ENCODE assay signal across 14 cellular contexts in genomic region chr17:78719630-78720298, GRCh38.
DNase-seq lines count a peak whose midpoint lies in the region; ATAC-seq and TF ChIP-seq lines count a peak whose summit lies in the region.
"Had no signal": no experiment of that assay in that cellular context is flagged by ENCODE, and none has a peak within 500 bp of the region (broad histone marks: within the 10 kb centered on the region; RNA-seq: fewer than 3 reads in every experiment).

No MANE protein-coding gene starts in this region.

- no peak for TF ChIP-seq CTCF in activated B cell treated with CpG ODN at 0.5 μM for 24 hours (IDR thresholded peaks at IDR 0.05)

- no peak for DNase-seq in CD8-positive, alpha-beta memory T cell
- no peak for DNase-seq in activated B cell treated with CpG ODN at 0.5 μM for 24 hours
- no peak for DNase-seq in immature natural killer cell
- DNase-seq in MG63 = no peak
- no peak for DNase-seq in iPS-NIHi11 (ENCODE audit: low spot score)
- no peak for DNase-seq in Ammon's horn (ENCODE audit: low spot score)
- no peak for DNase-seq in A172 (ENCODE audit: low spot score)
- DNase-seq: amniotic stem cell, NCI-H1092 treated with DMSO at 0.1 percent for 48 hours, WERI-Rb-1 had no signal

- H3K4me3 ChIP-seq in BLaER1 = no peak overlapping the region
- H3K4me3 ChIP-seq in CD8-positive, alpha-beta memory T cell (ENCODE audit: low read length) = no peak overlapping the region
- H3K4me3 ChIP-seq in MG63 = no peak overlapping the region
- H3K4me3 ChIP-seq: suprapubic skin had no signal

- peaks cover 100% of the 10 kb centered on the region for H3K4me1 ChIP-seq in BLaER1
- peaks cover 100% of the 10 kb centered on the region for H3K4me1 ChIP-seq in CD8-positive, alpha-beta memory T cell (ENCODE audit: insufficient read depth, low read length)

- CTCF ChIA-PET in CD8-positive, alpha-beta memory T cell (lab: Charles Lee) = interaction anchor here (1.4 kb wide), 1 partner anchor 11 kb away, joined by 3 read pairs; no protein-coding TSS in a partner anchor
- CTCF ChIA-PET in activated B cell treated with CpG ODN at 0.5 μM for 24 hours (lab: Charles Lee) = interaction anchor here (1.0 to 3.2 kb wide), 3 partner anchors 11 to 17 kb away, joined by 3 to 42 read pairs (median 3); no protein-coding TSS in a partner anchor

- peak overlapping the region; percentile 66 to 89 (median 83) for H3K27ac Mint-ChIP-seq in CD8-positive, alpha-beta memory T cell
- H3K27ac Mint-ChIP-seq in activated B cell treated with CpG ODN at 0.5 μM for 24 hours (peak overlapping the region; percentile 78), immature natural killer cell (peak overlapping the region; percentile 84 to 92 (median 88))
- H3K27ac Mint-ChIP-seq: dendritic cell treated with granulocyte-macrophage colony-stimulating factor and Interleukin-4, amounts not matched to agents 40 ng/mL and 50 ng/mL, for 4 days had no signal

- H3K36me3 Mint-ChIP-seq in CD8-positive, alpha-beta memory T cell = peaks cover 0 to 34% (median 6%) of the 10 kb centered on the region in 3 donors
- H3K36me3 Mint-ChIP-seq in activated B cell treated with CpG ODN at 0.5 μM for 24 hours (ENCODE audit: low read depth) = peaks cover 29% of the 10 kb centered on the region
- peaks cover 0 to 4% (median 0%) of the 10 kb centered on the region in 3 donors for H3K36me3 Mint-ChIP-seq in immature natural killer cell

- ATAC-seq in activated B cell treated with CpG ODN at 0.5 μM for 24 hours (ENCODE audit: low read depth) = no peak
- ATAC-seq: Right ventricle myocardium inferior had no signal

- no peaks in the 10 kb centered on the region for H3K9me3 Mint-ChIP-seq in CD8-positive, alpha-beta memory T cell
- H3K9me3 Mint-ChIP-seq in activated B cell treated with CpG ODN at 0.5 μM for 24 hours (no peaks in the 10 kb centered on the region), immature natural killer cell (no peaks in the 10 kb centered on the region)
- H3K9me3 Mint-ChIP-seq: dendritic cell treated with granulocyte-macrophage colony-stimulating factor and Interleukin-4, amounts not matched to agents 40 ng/mL and 50 ng/mL, for 4 days had no signal

- H3K4me3 Mint-ChIP-seq in CD8-positive, alpha-beta memory T cell = peak overlapping the region; percentile 40 to 77 (median 68)
- H3K4me3 Mint-ChIP-seq in activated B cell treated with CpG ODN at 0.5 μM for 24 hours (peak overlapping the region; percentile 65), immature natural killer cell (peak overlapping the region; percentile 47 to 77 (median 67))
- H3K4me3 Mint-ChIP-seq: dendritic cell treated with granulocyte-macrophage colony-stimulating factor and Interleukin-4, amounts not matched to agents 40 ng/mL and 50 ng/mL, for 4 days had no signal

- H3K27ac ChIP-seq in BLaER1 = no peak overlapping the region
- H3K27ac ChIP-seq in CD8-positive, alpha-beta memory T cell (ENCODE audit: low read depth, low read length) = no peak overlapping the region
- H3K27ac ChIP-seq: suprapubic skin, WERI-Rb-1 had no signal

- H3K27me3 Mint-ChIP-seq in CD8-positive, alpha-beta memory T cell = no peaks in the 10 kb centered on the region
- H3K27me3 Mint-ChIP-seq in activated B cell treated with CpG ODN at 0.5 μM for 24 hours = no peaks in the 10 kb centered on the region
- H3K27me3 Mint-ChIP-seq in immature natural killer cell (ENCODE audit: low read depth in 3 of 3) = peaks cover 6 to 19% (median 7%) of the 10 kb centered on the region in 3 donors
- H3K27me3 Mint-ChIP-seq: dendritic cell treated with granulocyte-macrophage colony-stimulating factor and Interleukin-4, amounts not matched to agents 40 ng/mL and 50 ng/mL, for 4 days had no signal

- peaks cover 91 to 100% (median 96%) of the 10 kb centered on the region in 3 donors for H3K4me1 Mint-ChIP-seq in CD8-positive, alpha-beta memory T cell
- peaks cover 99% of the 10 kb centered on the region for H3K4me1 Mint-ChIP-seq in activated B cell treated with CpG ODN at 0.5 μM for 24 hours
- peaks cover 96 to 99% of the 10 kb centered on the region in 2 donors for H3K4me1 Mint-ChIP-seq in immature natural killer cell

- intact Hi-C loops in activated B cell treated with CpG ODN at 0.5 μM for 24 hours (cut with micrococcal nuclease) = no loop called here

- H3K9me3 ChIP-seq in BLaER1 (no peaks in the 10 kb centered on the region), MG63 (no peaks in the 10 kb centered on the region)
- H3K9me3 ChIP-seq in CD8-positive, alpha-beta memory T cell (ENCODE audit: low read length) = no peaks in the 10 kb centered on the region
- H3K9me3 ChIP-seq: suprapubic skin had no signal

- H3K9ac ChIP-seq in BLaER1 = no peak overlapping the region; the same call in 1 of the 2 replicates

- peaks cover 21% of the 10 kb centered on the region for H4K20me1 ChIP-seq in BLaER1

- H3K27me3 ChIP-seq in BLaER1 (no peaks in the 10 kb centered on the region), MG63 (no peaks in the 10 kb centered on the region; the same call in 1 of the 2 replicates)
- no peaks in the 10 kb centered on the region for H3K27me3 ChIP-seq in CD8-positive, alpha-beta memory T cell (ENCODE audit: insufficient read depth, low read length, poor library complexity, severe bottlenecking)
- H3K27me3 ChIP-seq: suprapubic skin had no signal

- H3K4me2 ChIP-seq in BLaER1 = peak overlapping the region; percentile 96

- no peaks in the 10 kb centered on the region for H3K36me3 ChIP-seq in BLaER1
- H3K36me3 ChIP-seq in CD8-positive, alpha-beta memory T cell (ENCODE audit: insufficient read depth, low read length) = no peaks in the 10 kb centered on the region
- no peaks in the 10 kb centered on the region for H3K36me3 ChIP-seq in MG63
- H3K36me3 ChIP-seq: suprapubic skin, WERI-Rb-1 had no signal

- POLR2A ChIA-PET in CD8-positive, alpha-beta memory T cell (lab: Charles Lee) = no interaction called here
- POLR2A ChIA-PET in activated B cell treated with CpG ODN at 0.5 μM for 24 hours (lab: Charles Lee) = interaction anchor here (1.3 to 15.8 kb wide), 4 partner anchors 12 to 122 kb away, joined by 3 to 396 read pairs (median 88); no protein-coding TSS in a partner anchor
